Comparison of ENCODE assay signal across 23 cellular contexts in the genomic region with DNA sequence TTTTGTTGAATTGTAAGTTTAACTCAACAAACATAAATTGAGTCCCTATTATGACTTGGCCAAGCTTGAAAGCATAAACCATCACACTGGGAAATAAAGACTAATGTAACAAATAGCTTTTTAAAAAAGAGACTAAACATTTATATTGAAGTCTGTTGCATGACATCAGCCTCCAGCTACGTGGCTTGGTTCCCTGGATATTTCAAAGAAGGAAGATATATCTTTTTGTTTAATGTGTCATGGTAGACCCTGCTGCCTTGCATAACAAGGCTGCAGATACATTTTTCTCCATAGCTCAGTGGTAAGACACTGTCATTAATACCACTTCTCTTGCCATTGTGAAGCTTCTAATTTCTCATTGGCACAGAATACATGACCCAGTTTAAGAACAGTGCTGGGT. TPM values are rescaled to one million over a fixed set of nuclear protein-coding genes. Genes with fewer than 3 reads are reported as not detected.
"Had no signal": no experiment of that assay in that cellular context is flagged by ENCODE, and none has a peak within 500 bp of the region (broad histone marks: within the 10 kb centered on the region; RNA-seq: fewer than 3 reads in every experiment).

No MANE protein-coding gene starts in this region.

- H3K9me3 ChIP-seq: esophagus muscularis mucosa, heart right ventricle, right atrium auricular region, stomach, suprapubic skin, tibial nerve had no signal

- H3K4me1 ChIP-seq: right atrium auricular region, suprapubic skin had no signal

- DNase-seq: activated CD4-positive, alpha-beta memory T cell treated with anti-CD3 and anti-CD28 coated beads, Interleukin-2, amount 10 ng/mL, durations not matched to agents 7 days and 5 days; activated CD4-positive, alpha-beta T cell treated with anti-CD3 and anti-CD28 coated beads, Interleukin-2, amount 10 ng/mL, durations not matched to agents 24 days and 14 days; activated effector memory CD4-positive, alpha-beta T cell treated with anti-CD3 and anti-CD28 coated beads, Interleukin-2, amount 50 U/mL, for 16 hours; activated naive CD4-positive, alpha-beta T cell treated with anti-CD3 and anti-CD28 coated beads, Interleukin-2, amount 50 U/mL, for 16 hours; activated naive CD8-positive, alpha-beta T cell treated with anti-CD3 and anti-CD28 coated beads, Interleukin-2, amount 50 U/mL, for 24 hours; aorta; brain microvascular endothelial cell; central memory CD4-positive, alpha-beta T cell; dorsolateral prefrontal cortex; effector memory CD8-positive, alpha-beta T cell; heart right ventricle; left colon; mesenchymal stem cell; naive thymus-derived CD8-positive, alpha-beta T cell; stomach; SW 1271 had no signal

- H3K9me3 Mint-ChIP-seq: activated CD4-positive, alpha-beta memory T cell treated with anti-CD3 and anti-CD28 coated beads, Interleukin-2, amount 10 ng/mL, durations not matched to agents 7 days and 5 days; activated naive CD8-positive, alpha-beta T cell treated with anti-CD3 and anti-CD28 coated beads, Interleukin-2, amount 50 U/mL, for 24 hours; effector memory CD8-positive, alpha-beta T cell had no signal

- H3K4me3 Mint-ChIP-seq: activated CD4-positive, alpha-beta memory T cell treated with anti-CD3 and anti-CD28 coated beads, Interleukin-2, amount 10 ng/mL, durations not matched to agents 7 days and 5 days; activated CD4-positive, alpha-beta T cell treated with anti-CD3 and anti-CD28 coated beads, Interleukin-2, amount 10 ng/mL, durations not matched to agents 24 days and 14 days; activated naive CD8-positive, alpha-beta T cell treated with anti-CD3 and anti-CD28 coated beads, Interleukin-2, amount 50 U/mL, for 24 hours; effector memory CD8-positive, alpha-beta T cell; naive thymus-derived CD8-positive, alpha-beta T cell had no signal

- H3K4me3 ChIP-seq: dorsolateral prefrontal cortex, esophagus muscularis mucosa, heart right ventricle, right atrium auricular region, stomach, suprapubic skin, tibial nerve had no signal

- H3K27ac ChIP-seq: brain microvascular endothelial cell, esophagus muscularis mucosa, heart right ventricle, right atrium auricular region, stomach, suprapubic skin, tibial nerve had no signal

- ATAC-seq: activated CD4-positive, CD25-positive, alpha-beta regulatory T cell treated with anti-CD3 and anti-CD28 coated beads, Interleukin-2, amount 50 U/mL, for 24 hours; activated naive CD8-positive, alpha-beta T cell treated with anti-CD3 and anti-CD28 coated beads, Interleukin-2, amount 50 U/mL, for 24 hours; effector memory CD8-positive, alpha-beta T cell; heart right ventricle; left colon; naive thymus-derived CD8-positive, alpha-beta T cell had no signal

- H3K27me3 Mint-ChIP-seq: activated CD4-positive, alpha-beta memory T cell treated with anti-CD3 and anti-CD28 coated beads, Interleukin-2, amount 10 ng/mL, durations not matched to agents 7 days and 5 days; activated CD4-positive, alpha-beta T cell treated with anti-CD3 and anti-CD28 coated beads, Interleukin-2, amount 10 ng/mL, durations not matched to agents 24 days and 14 days; activated naive CD8-positive, alpha-beta T cell treated with anti-CD3 and anti-CD28 coated beads, Interleukin-2, amount 50 U/mL, for 24 hours; effector memory CD8-positive, alpha-beta T cell; naive thymus-derived CD8-positive, alpha-beta T cell; progenitor cell of endocrine pancreas had no signal

- H3K27ac Mint-ChIP-seq: activated CD4-positive, alpha-beta memory T cell treated with anti-CD3 and anti-CD28 coated beads, Interleukin-2, amount 10 ng/mL, durations not matched to agents 7 days and 5 days; activated CD4-positive, alpha-beta T cell treated with anti-CD3 and anti-CD28 coated beads, Interleukin-2, amount 10 ng/mL, durations not matched to agents 24 days and 14 days; activated naive CD8-positive, alpha-beta T cell treated with anti-CD3 and anti-CD28 coated beads, Interleukin-2, amount 50 U/mL, for 24 hours; progenitor cell of endocrine pancreas had no signal

- H3K27me3 ChIP-seq: brain microvascular endothelial cell, dorsolateral prefrontal cortex, esophagus muscularis mucosa, heart right ventricle, right atrium auricular region, stomach, suprapubic skin, tibial nerve had no signal

RNA-seq across cellular contexts. Expression of a gene that starts 49.4 kb away (rescaled TPM):
- total RNA-seq: osteoblast, progenitor cell of endocrine pancreas had no signal
